Comparison of ENCODE assay signal across 9 cellular contexts in genomic region chr14:99395904-99396530, GRCh38.
DNase-seq lines count a peak whose midpoint lies in the region; ATAC-seq and TF ChIP-seq lines count a peak whose summit lies in the region.
"Had no signal": no experiment of that assay in that cellular context is flagged by ENCODE, and none has a peak within 500 bp of the region (broad histone marks: within the 10 kb centered on the region; RNA-seq: fewer than 3 reads in every experiment).

No MANE protein-coding gene starts in this region.

- H3K4me3 Mint-ChIP-seq in T-cell, result no peak overlapping the region
- no peak overlapping the region for H3K4me3 Mint-ChIP-seq in HFFc6

- H3K27ac Mint-ChIP-seq in T-cell, result peak overlapping the region; percentile 10 to 16
- no peak overlapping the region for H3K27ac Mint-ChIP-seq in HFFc6

- peak; percentile 56 to 92 (median 75) for ATAC-seq in T-cell (replicated peaks in 1 of 4)
- no peak for ATAC-seq in HG03175 (IDR thresholded peaks at IDR 0.05; ENCODE audit: unreplicated experiment)

- CTCF ChIA-PET in T-cell (lab: Charles Lee), result interaction anchor here in 1 of 2 donors (1.2 to 1.5 kb wide), 3 partner anchors 8 to 76 kb away, joined by 3 to 7 read pairs (median 5); no protein-coding TSS in a partner anchor

- H3K36me3 Mint-ChIP-seq in T-cell (peaks cover 17% of the 10 kb centered on the region), HFFc6 (ENCODE audit: low read depth) (peaks cover 16% of the 10 kb centered on the region)

- H3K4me3 ChIP-seq in choroid plexus epithelial cell (ENCODE audit: low read depth, low read length), result no peak overlapping the region
- H3K4me3 ChIP-seq: pancreas had no signal

- POLR2A ChIA-PET in T-cell (lab: Charles Lee), result interaction anchor here (0.5 to 0.7 kb wide), 2 partner anchors 18 to 80 kb away, joined by 4 read pairs; no protein-coding TSS in a partner anchor

- TF ChIP-seq CTCF in choroid plexus epithelial cell (conservative IDR thresholded peaks at IDR 0.05; ENCODE audit: low read depth, low read length) (no peak), HFFc6 (IDR thresholded peaks at IDR 0.05) (no peak)

- no peaks in the 10 kb centered on the region for H3K9me3 Mint-ChIP-seq in T-cell
- no peaks in the 10 kb centered on the region for H3K9me3 Mint-ChIP-seq in HFFc6

- DNase-seq in NCI-H2196 (lab: John Stamatoyannopoulos, UW; ENCODE audit: unreplicated experiment) (peak; percentile 20), NCI-H2196 treated with DMSO at 0.1 percent for 48 hours (lab: John Stamatoyannopoulos, UW; ENCODE audit: unreplicated experiment) (no peak), T-cell (peak in 14 of 34 experiments; percentile 4 to 34 (median 16)), choroid plexus epithelial cell (ENCODE audit: low read depth) (peak; percentile 61), HFFc6 (no peak), AML-193 (lab: John Stamatoyannopoulos, UW) (no peak)
- peak; percentile 5 to 25 (median 13) for DNase-seq in stimulated activated CD4-positive, alpha-beta T cell treated with anti-CD3 and anti-CD28 coated beads, TNF-alpha, amount 100 ng/mL, for 48 hours (ENCODE audit: low read depth in 3 of 3)
- DNase-seq: pancreas had no signal

- H3K4me1 Mint-ChIP-seq in T-cell (peaks cover 0 to 17% (median 12%) of the 10 kb centered on the region in 3 donors), HFFc6 (ENCODE audit: low read depth) (peaks cover 28% of the 10 kb centered on the region)

- H3K27me3 Mint-ChIP-seq in T-cell (no peaks in the 10 kb centered on the region), HFFc6 (ENCODE audit: insufficient read depth) (peaks cover 2% of the 10 kb centered on the region)

Comparison
In these comparisons a context has a peak if more than half of its experiments do, and no peak if none do; other contexts are left out.
1. DNase-seq: peak in NCI-H2196 (single experiment), choroid plexus epithelial cell (single experiment) and stimulated activated CD4-positive, alpha-beta T cell treated with anti-CD3 and anti-CD28 coated beads, TNF-alpha, amount 100 ng/mL, for 48 hours (3 of 3); none in NCI-H2196 treated with DMSO at 0.1 percent for 48 hours (single experiment), HFFc6 (single experiment) and AML-193 (0 of 2).